ENCODE assay signal across 8 cellular contexts in the genomic region with DNA sequence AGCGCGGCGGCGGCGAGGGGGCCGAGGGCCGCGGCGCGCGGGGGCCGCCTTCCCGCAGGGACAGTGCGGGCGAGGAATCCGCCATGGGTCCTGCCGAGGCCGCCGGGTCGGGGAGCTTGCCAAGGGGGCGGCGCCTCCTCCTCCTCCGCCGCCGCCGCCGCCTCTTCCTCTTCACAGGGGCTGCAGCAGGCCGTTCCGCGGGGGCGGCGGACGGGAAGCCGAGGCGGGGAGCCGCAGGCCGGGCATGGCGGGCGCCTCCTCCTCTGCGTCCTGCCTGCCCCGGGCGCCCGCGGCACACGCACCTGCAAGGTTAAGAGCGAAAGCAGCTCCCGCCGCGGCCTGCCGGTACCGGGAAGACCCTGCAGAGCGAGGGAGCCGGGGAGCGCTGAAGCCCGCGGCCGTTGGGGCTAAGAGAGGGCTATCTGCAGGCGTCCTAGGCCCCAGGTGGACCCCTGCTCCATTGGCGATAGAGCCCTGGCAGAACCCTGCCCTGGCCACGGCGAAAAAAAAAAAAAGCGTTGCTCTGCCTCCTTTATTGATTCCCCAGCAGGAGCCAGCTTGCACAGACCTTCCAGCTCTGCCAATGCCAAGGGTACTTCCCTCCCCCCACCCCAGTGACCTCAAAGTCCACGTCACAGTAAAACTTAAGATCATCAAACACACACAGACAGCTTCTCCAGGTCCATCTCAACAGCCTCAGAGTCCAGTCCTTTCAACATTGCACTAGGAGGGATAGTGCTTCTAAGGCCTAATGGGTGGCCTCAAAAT. TPM values are rescaled to one million over a fixed set of nuclear protein-coding genes. Genes with fewer than 3 reads are reported as not detected.
DNase-seq lines count a peak whose midpoint lies in the region; ATAC-seq and TF ChIP-seq lines count a peak whose summit lies in the region.

A gene with protein sequence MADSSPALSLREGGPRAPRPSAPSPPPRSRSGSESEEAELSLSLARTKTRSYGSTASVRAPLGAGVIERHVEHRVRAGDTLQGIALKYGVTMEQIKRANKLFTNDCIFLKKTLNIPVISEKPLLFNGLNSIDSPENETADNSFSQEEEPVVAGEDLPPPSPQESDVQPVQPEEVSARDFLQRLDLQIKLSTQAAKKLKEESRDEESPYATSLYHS (minus strand): TSS at position 118 of the 768 bp plus-strand sequence. CDS start 33 bp downstream, at position 85.

- peak within 1 kb of the TSS; percentile 91 for H3K27ac Mint-ChIP-seq in activated naive CD8-positive, alpha-beta T cell treated with anti-CD3 and anti-CD28 coated beads for 36 hours

- H2AFZ ChIP-seq in parathyroid adenoma, result peak within 1 kb of the TSS; percentile 83

- peaks cover 45% of the 10 kb centered on the region for H3K4me1 Mint-ChIP-seq in activated naive CD8-positive, alpha-beta T cell treated with anti-CD3 and anti-CD28 coated beads for 36 hours

- peaks cover 24% of the 10 kb centered on the region for H4K20me1 ChIP-seq in BLaER1

- TF ChIP-seq POLR2A in GM19193 (IDR thresholded peaks at IDR 0.05; ENCODE audit: extremely low read depth, insufficient read depth, insufficient read length), result peak; percentile 54

- H3K36me3 Mint-ChIP-seq in activated naive CD8-positive, alpha-beta T cell treated with anti-CD3 and anti-CD28 coated beads for 36 hours, result peaks cover 12% of the 10 kb centered on the region

- H3K36me3 ChIP-seq in BLaER1, result no peaks in the 10 kb centered on the region
- no peaks in the 10 kb centered on the region for H3K36me3 ChIP-seq in cardiac muscle cell
- no peaks in the 10 kb centered on the region for H3K36me3 ChIP-seq in parathyroid adenoma (ENCODE audit: control insufficient read depth, insufficient read depth, low read length)
- H3K36me3 ChIP-seq in urinary bladder (ENCODE audit: insufficient read depth), result no peaks in the 10 kb centered on the region

- peak; percentile 42 for ATAC-seq in HG03521 (IDR thresholded peaks at IDR 0.05; ENCODE audit: unreplicated experiment)

- H3K27ac ChIP-seq in BLaER1 (peak within 1 kb of the TSS; percentile 92), cardiac muscle cell (no peak within 1 kb of the TSS), parathyroid adenoma (peak within 1 kb of the TSS; percentile 75), urinary bladder (ENCODE audit: low read depth) (peak within 1 kb of the TSS; percentile 75)

- no peaks in the 10 kb centered on the region for H3K9me3 Mint-ChIP-seq in activated naive CD8-positive, alpha-beta T cell treated with anti-CD3 and anti-CD28 coated beads for 36 hours

- H3K27me3 Mint-ChIP-seq in activated naive CD8-positive, alpha-beta T cell treated with anti-CD3 and anti-CD28 coated beads for 36 hours, result peaks cover 4% of the 10 kb centered on the region

- no peaks in the 10 kb centered on the region for H3K9me3 ChIP-seq in BLaER1
- no peaks in the 10 kb centered on the region for H3K9me3 ChIP-seq in cardiac muscle cell (ENCODE audit: low read depth)
- no peaks in the 10 kb centered on the region for H3K9me3 ChIP-seq in parathyroid adenoma (ENCODE audit: control insufficient read depth, low read length)

- peak within 1 kb of the TSS; percentile 87 for H3K4me3 Mint-ChIP-seq in activated naive CD8-positive, alpha-beta T cell treated with anti-CD3 and anti-CD28 coated beads for 36 hours

- H3K9ac ChIP-seq in BLaER1 (peak within 1 kb of the TSS; percentile 88), parathyroid adenoma (peak within 1 kb of the TSS; percentile 53)

- under 1% methylated on average over 62 of the region's 63 CpGs for WGBS in urinary bladder

- H3K4me2 ChIP-seq in BLaER1 (peak within 1 kb of the TSS; percentile 91), parathyroid adenoma (ENCODE audit: low read length) (peak within 1 kb of the TSS; percentile 87)

- H3K4me3 ChIP-seq in BLaER1 (peak within 1 kb of the TSS; percentile 85), cardiac muscle cell (peak within 1 kb of the TSS; percentile 41), parathyroid adenoma (ENCODE audit: low read depth, low read length) (peak within 1 kb of the TSS; percentile 50), urinary bladder (ENCODE audit: low read depth, low read length) (peak within 1 kb of the TSS; percentile 92)

- H3K79me2 ChIP-seq in parathyroid adenoma, result no peaks in the 10 kb centered on the region

- H3K27me3 ChIP-seq in BLaER1 (no peaks in the 10 kb centered on the region), cardiac muscle cell (peaks cover 37% of the 10 kb centered on the region), parathyroid adenoma (ENCODE audit: control insufficient read depth, insufficient read depth, low read length) (no peaks in the 10 kb centered on the region)

- DNase-seq in SK-N-DZ (ENCODE audit: low spot score) (peak; percentile 28), cardiac muscle cell (ENCODE audit: low read depth in 1 of 2, low spot score in 1 of 2) (peak; percentile 65 to 76)
- peak; percentile 81 for DNase-seq in activated naive CD8-positive, alpha-beta T cell treated with anti-CD3 and anti-CD28 coated beads for 36 hours

- no peak for TF ChIP-seq CTCF in cardiac muscle cell (IDR thresholded peaks at IDR 0.05; ENCODE audit: low read depth, low read length)
- no peak for TF ChIP-seq CTCF in parathyroid adenoma (IDR thresholded peaks at IDR 0.05)

- H3K4me1 ChIP-seq in BLaER1 (peaks cover 51% of the 10 kb centered on the region), cardiac muscle cell (ENCODE audit: low read depth) (no peaks in the 10 kb centered on the region), parathyroid adenoma (no peaks in the 10 kb centered on the region), urinary bladder (ENCODE audit: insufficient read depth) (no peaks in the 10 kb centered on the region)

RNA-seq across cellular contexts. Expression of the gene that starts here (rescaled TPM):
- 5.2 and 7.9 TPM in 2 replicates for polyA plus RNA-seq in SK-N-DZ (2014; cell fraction: cytosol; rRNA removed)
- 2.2 and 7.2 TPM in 2 replicates for polyA plus RNA-seq in SK-N-DZ (2014; cell fraction: nucleus; rRNA removed)
- 10 to 100 TPM; 23.5 to 24.2 TPM for total RNA-seq in activated naive CD8-positive, alpha-beta T cell treated with anti-CD3 and anti-CD28 coated beads for 36 hours
- total RNA-seq in cardiac muscle cell (1.5 and 1.9 TPM in 2 replicates), urinary bladder (11.1 TPM)
- polyA plus RNA-seq in cardiac muscle cell (1.7 TPM in 2 replicates), urinary bladder (11.2 TPM)

Comparison
In these comparisons a context has a peak if more than half of its experiments do, and no peak if none do; other contexts are left out.
1. H3K4me3 ChIP-seq: peak in every context shown above with its lines; median percentile 92 in urinary bladder; 85 in BLaER1; 50 in parathyroid adenoma; 41 in cardiac muscle cell.
2. DNase-seq: peak in every context shown above with its lines; median percentile 81 in activated naive CD8-positive, alpha-beta T cell treated with anti-CD3 and anti-CD28 coated beads for 36 hours; 70 in cardiac muscle cell; 28 in SK-N-DZ.